ENCODE assay signal across 6 cellular contexts in genomic region chr3:118162627-118163588, GRCh38.
DNase-seq lines count a peak whose midpoint lies in the region; ATAC-seq, FAIRE-seq and TF ChIP-seq lines count a peak whose summit lies in the region.
"Not testable (repeated sequence)": the region's sequence is repeated elsewhere in the genome, so short reads cannot be mapped to it uniquely, and the experiment has no call there.

No MANE protein-coding gene starts in this region.

- not testable (repeated sequence) for TF ChIP-seq EP300 in A549 (IDR thresholded peaks at IDR 0.05); HepG2 (IDR thresholded peaks at IDR 0.05; ENCODE audit: low read depth in 2 of 2, low read length in 2 of 2); HepG2 (CRISPR knock-in tag; IDR thresholded peaks at IDR 0.05; ENCODE audit: borderline replicate concordance)

- H3K79me2 ChIP-seq in hepatocyte; HepG2 (ENCODE audit: insufficient read depth, low read length): not testable (repeated sequence)

- H3K4me1 ChIP-seq in A549; hepatocyte (ENCODE audit: insufficient read depth); HepG2 (ENCODE audit: insufficient read depth, low read length): not testable (repeated sequence)

- not testable (repeated sequence) for FAIRE-seq in A549 (lab: Jason Lieb, UNC); HepG2 (lab: Jason Lieb, UNC)

- not testable (repeated sequence) for BruUV-seq in HepG2 (replicated peaks; lab: Mats Ljungman, UMichigan)

- H3K36me3 ChIP-seq in hepatocyte (replicated peaks; ENCODE audit: insufficient read depth, low read depth); HepG2 (replicated peaks in 1 of 2; ENCODE audit: control insufficient read depth in 1 of 2, insufficient read depth in 2 of 2, low read length in 2 of 2): not testable (repeated sequence)

- DNase-seq in A549 (ENCODE audit: low read depth in 1 of 2, low spot score in 1 of 2) (peak in 1 of 2 experiments; percentile 52), DMS53 (lab: John Stamatoyannopoulos, UW) (peak; percentile 29), HuH-7 (ENCODE audit: low spot score) (peak; percentile 37), SHP77 (lab: John Stamatoyannopoulos, UW) (peak; percentile 4 to 41), hepatocyte (ENCODE audit: low spot score) (peak; percentile 45), HepG2 (ENCODE audit: low spot score) (peak; percentile 60)

- WGBS in A549 (ENCODE audit: missing lambda C conversion rate): 42% methylated on average over 12 of the region's 12 CpGs
- WGBS in hepatocyte (ENCODE audit: low lambda C conversion rate, missing lambda C conversion rate): 87% methylated on average over 12 of the region's 12 CpGs
- WGBS in HepG2 (ENCODE audit: low lambda C conversion rate): 52% methylated on average over 4 of the region's 12 CpGs

- not testable (repeated sequence) for H3K9ac ChIP-seq in HepG2 (ENCODE audit: insufficient read depth, low read depth, low read length)

- H4K20me1 ChIP-seq in hepatocyte (ENCODE audit: insufficient read depth, poor library complexity, severe bottlenecking); HepG2 (ENCODE audit: insufficient read depth, low read length): not testable (repeated sequence)

- H3K9me2 ChIP-seq in hepatocyte (replicated peaks; ENCODE audit: insufficient read depth): not testable (repeated sequence)

- ATAC-seq in A549 (peak in 1 of 2 experiments; percentile 58; a peak in 3 of 6 replicates), HepG2 (peak; percentile 98)

- not testable (repeated sequence) for TF ChIP-seq POLR2A in A549 (IDR thresholded peaks at IDR 0.05; ENCODE audit: low read length); HepG2 (IDR thresholded peaks at IDR 0.05; ENCODE audit: insufficient read depth in 1 of 2, low read depth in 2 of 2, low read length in 2 of 2)

- POLR2A ChIA-PET in A549 (lab: Yijun Ruan, JAX); HepG2 (lab: Yijun Ruan, JAX): not testable (repeated sequence)

- CTCF ChIA-PET in A549 (lab: Yijun Ruan, JAX); HepG2 (lab: Yijun Ruan, JAX; ENCODE audit: low intra/inter-chr PET ratio, low total read pairs): not testable (repeated sequence)

- H3K9me3 ChIP-seq in A549; hepatocyte (ENCODE audit: low read depth): not testable (repeated sequence)
- peaks cover 58% of the 10 kb centered on the region for H3K9me3 ChIP-seq in HepG2 (ENCODE audit: low read length)

- intact Hi-C loops in HepG2 (cut with micrococcal nuclease; ENCODE audit: unreplicated experiment): not testable (repeated sequence)

- H3K27me3 ChIP-seq in hepatocyte; HepG2 (ENCODE audit: control insufficient read depth in 1 of 2, insufficient read depth in 2 of 2, low read length in 2 of 2): not testable (repeated sequence)

- H3K4me2 ChIP-seq in A549 (peak overlapping the region; percentile 2; the same call in 1 of the 3 replicates), HepG2 (ENCODE audit: low read depth, low read length) (peak overlapping the region; percentile 18; the same call in 1 of the 2 replicates)
- H3K4me2 ChIP-seq in hepatocyte: not testable (repeated sequence)

- H3K27ac ChIP-seq in A549; hepatocyte; HepG2 (ENCODE audit: extremely low read length, insufficient read depth, low read length): not testable (repeated sequence)

- not testable (repeated sequence) for H3K4me3 ChIP-seq in A549; hepatocyte; HepG2 (replicated peaks in 1 of 3; ENCODE audit: insufficient read depth in 1 of 3, low read depth in 2 of 3, low read length in 3 of 3)

- not testable (repeated sequence) for TF ChIP-seq CTCF in A549 (IDR thresholded peaks at IDR 0.05); hepatocyte (IDR thresholded peaks at IDR 0.05; ENCODE audit: poor library complexity)
- peak; percentile 53 for TF ChIP-seq CTCF in HepG2 (CRISPR knock-in tag; IDR thresholded peaks at IDR 0.05)

- in situ Hi-C loops in HepG2 (cut with HindIII; ENCODE audit: extremely low pct_ligation_motif_present, low pct_unique_long_range_greater_than_20kb): not testable (repeated sequence)

- not testable (repeated sequence) for H2AFZ ChIP-seq in hepatocyte; HepG2 (ENCODE audit: low read length)

- TF ChIP-seq RAD21 in A549 (conservative IDR thresholded peaks at IDR 0.05 in 1 of 2, IDR thresholded peaks at IDR 0.05 in 1 of 2); HepG2 (CRISPR knock-in tag; IDR thresholded peaks at IDR 0.05): not testable (repeated sequence)

TF ChIP-seq in A549, 52 proteins besides CTCF, POLR2A, EP300 and RAD21:
- TF ChIP-seq EHMT2 (IDR thresholded peaks at IDR 0.05; ENCODE audit: low read depth): 0 out of 2 replicates have a peak, but pooled peaks have one; percentile 15

TF ChIP-seq in HepG2, 621 proteins besides CTCF, POLR2A, EP300 and RAD21 (continues in another document):
- TF ChIP-seq AHDC1 (CRISPR knock-in tag; IDR thresholded peaks at IDR 0.05; ENCODE audit: borderline replicate concordance) (peak; percentile 73; the same call in 1 of the 2 replicates), FOXA3 (CRISPR knock-in tag; IDR thresholded peaks at IDR 0.05) (peak; percentile 58), SALL1 (CRISPR knock-in tag; IDR thresholded peaks at IDR 0.05) (peak; percentile 56), GABPA (CRISPR knock-in tag; IDR thresholded peaks at IDR 0.05; ENCODE audit: low read depth) (peak; percentile 63), ZNF501 (CRISPR knock-in tag; IDR thresholded peaks at IDR 0.05) (peak; percentile 18; the same call in 1 of the 2 replicates), SOX6 (CRISPR knock-in tag; IDR thresholded peaks at IDR 0.05) (peak; percentile 34; the same call in 1 of the 2 replicates), WIZ (CRISPR knock-in tag; IDR thresholded peaks at IDR 0.05) (peak; percentile 44; the same call in 1 of the 2 replicates), FOXA1 (CRISPR knock-in tag; IDR thresholded peaks at IDR 0.05) (peak; percentile 58), ELF3 (CRISPR knock-in tag; IDR thresholded peaks at IDR 0.05) (0 out of 2 replicates have a peak, but pooled peaks have one; percentile 17), GABPB1 (CRISPR knock-in tag; IDR thresholded peaks at IDR 0.05) (peak; percentile 64)
- TF ChIP-seq GABPA (IDR thresholded peaks at IDR 0.05; ENCODE audit: low read depth, low read length); SOX6 (IDR thresholded peaks at IDR 0.05); FOXA1 (IDR thresholded peaks at IDR 0.05): not testable (repeated sequence)
